Comparison of ENCODE assay signal across 8 cellular contexts in genomic region chr15:40313531-40314398, GRCh38. TPM values are rescaled to one million over a fixed set of nuclear protein-coding genes. Genes with fewer than 3 reads are reported as not detected.
DNase-seq lines count a peak whose midpoint lies in the region; ATAC-seq and TF ChIP-seq lines count a peak whose summit lies in the region.

No MANE protein-coding gene starts in this region.

- no peak overlapping the region for H3K4me3 ChIP-seq in breast epithelium

- H3K36me3 Mint-ChIP-seq in MCF 10A (ENCODE audit: insufficient read depth, unreplicated experiment): no peaks in the 10 kb centered on the region
- peaks cover 4% of the 10 kb centered on the region for H3K36me3 Mint-ChIP-seq in central memory CD8-positive, alpha-beta T cell (ENCODE audit: insufficient read depth)
- no peaks in the 10 kb centered on the region for H3K36me3 Mint-ChIP-seq in activated T-helper 2 cell treated with anti-CD3 and anti-CD28 coated beads, Interferon-gamma antibody, Interleukin-2, Interleukin-4, amounts not matched to agents 10 μg/mL and 5 μg/mL and 100 μg/mL, durations not matched to agents 14 hours and 24 hours and 36 hours (ENCODE audit: low read depth)

- no peaks in the 10 kb centered on the region for H3K27me3 Mint-ChIP-seq in MCF 10A (ENCODE audit: insufficient read depth, unreplicated experiment)
- no peaks in the 10 kb centered on the region for H3K27me3 Mint-ChIP-seq in central memory CD8-positive, alpha-beta T cell
- peaks cover 45% of the 10 kb centered on the region for H3K27me3 Mint-ChIP-seq in activated T-helper 2 cell treated with anti-CD3 and anti-CD28 coated beads, Interferon-gamma antibody, Interleukin-2, Interleukin-4, amounts not matched to agents 10 μg/mL and 5 μg/mL and 100 μg/mL, durations not matched to agents 14 hours and 24 hours and 36 hours (ENCODE audit: low read depth)

- CTCF ChIA-PET in MCF 10A (lab: Yijun Ruan, JAX): interaction anchor here (0.7 to 13.6 kb wide), 11 partner anchors 14 to 136 kb away, joined by 3 to 137 read pairs (median 5); partner anchors contain the start of gene CCDC9B

- no peak for TF ChIP-seq POLR2A in breast epithelium (IDR thresholded peaks at IDR 0.05)

- TF ChIP-seq CTCF in MCF 10A (IDR thresholded peaks at IDR 0.05; ENCODE audit: unreplicated experiment) (no peak), breast epithelium (IDR thresholded peaks at IDR 0.05) (no peak)

- POLR2A ChIA-PET in MCF 10A (lab: Yijun Ruan, JAX): interaction anchor here (0.6 to 2.6 kb wide), 12 partner anchors 9 to 422 kb away, joined by 3 to 9 read pairs (median 4); partner anchors contain the start of genes BAHD1, CCDC9B and INAFM2

- H3K36me3 ChIP-seq in breast epithelium: no peaks in the 10 kb centered on the region

- no peak overlapping the region for H3K27ac Mint-ChIP-seq in MCF 10A (ENCODE audit: low read depth, unreplicated experiment)
- H3K27ac Mint-ChIP-seq in central memory CD8-positive, alpha-beta T cell (ENCODE audit: low read depth): peak overlapping the region; percentile 79
- no peak overlapping the region for H3K27ac Mint-ChIP-seq in activated T-helper 2 cell treated with anti-CD3 and anti-CD28 coated beads, Interferon-gamma antibody, Interleukin-2, Interleukin-4, amounts not matched to agents 10 μg/mL and 5 μg/mL and 100 μg/mL, durations not matched to agents 14 hours and 24 hours and 36 hours

- ATAC-seq in central memory CD8-positive, alpha-beta T cell (replicated peaks; ENCODE audit: extremely low read depth, poor library complexity, severe bottlenecking): peak; percentile 93
- ATAC-seq in sciatic nerve (peak; percentile 60), GM19324 (IDR thresholded peaks at IDR 0.05; ENCODE audit: low FRiP score, unreplicated experiment) (no peak)

- H3K27ac ChIP-seq in breast epithelium: no peak overlapping the region

- BruUV-seq in MCF 10A (replicated peaks; lab: Mats Ljungman, UMichigan): no TSS peak

- no peaks in the 10 kb centered on the region for H3K27me3 ChIP-seq in breast epithelium

- H3K9me3 ChIP-seq in breast epithelium: no peaks in the 10 kb centered on the region

- H3K4me3 Mint-ChIP-seq in MCF 10A (ENCODE audit: unreplicated experiment): peak overlapping the region; percentile 18
- H3K4me3 Mint-ChIP-seq in central memory CD8-positive, alpha-beta T cell: peak overlapping the region; percentile 63
- no peak overlapping the region for H3K4me3 Mint-ChIP-seq in activated T-helper 2 cell treated with anti-CD3 and anti-CD28 coated beads, Interferon-gamma antibody, Interleukin-2, Interleukin-4, amounts not matched to agents 10 μg/mL and 5 μg/mL and 100 μg/mL, durations not matched to agents 14 hours and 24 hours and 36 hours (ENCODE audit: low read depth)

- H3K9me3 Mint-ChIP-seq in MCF 10A (ENCODE audit: unreplicated experiment): no peaks in the 10 kb centered on the region
- H3K9me3 Mint-ChIP-seq in central memory CD8-positive, alpha-beta T cell: no peaks in the 10 kb centered on the region
- no peaks in the 10 kb centered on the region for H3K9me3 Mint-ChIP-seq in activated T-helper 2 cell treated with anti-CD3 and anti-CD28 coated beads, Interferon-gamma antibody, Interleukin-2, Interleukin-4, amounts not matched to agents 10 μg/mL and 5 μg/mL and 100 μg/mL, durations not matched to agents 14 hours and 24 hours and 36 hours

- H3K4me1 Mint-ChIP-seq in MCF 10A (ENCODE audit: insufficient read depth, unreplicated experiment): peaks cover 13% of the 10 kb centered on the region
- H3K4me1 Mint-ChIP-seq in central memory CD8-positive, alpha-beta T cell: peaks cover 63% of the 10 kb centered on the region
- peaks cover 14% of the 10 kb centered on the region for H3K4me1 Mint-ChIP-seq in activated T-helper 2 cell treated with anti-CD3 and anti-CD28 coated beads, Interferon-gamma antibody, Interleukin-2, Interleukin-4, amounts not matched to agents 10 μg/mL and 5 μg/mL and 100 μg/mL, durations not matched to agents 14 hours and 24 hours and 36 hours (ENCODE audit: low read depth)

- DNase-seq in MCF 10A (ENCODE audit: unreplicated experiment): peak; percentile 94
- no peak for DNase-seq in breast epithelium (ENCODE audit: low spot score in 2 of 2)
- DNase-seq in NCI-H510A treated with DMSO at 0.1 percent for 48 hours (lab: John Stamatoyannopoulos, UW): peak; percentile 48
- DNase-seq in central memory CD8-positive, alpha-beta T cell (ENCODE audit: low spot score in 2 of 2): peak; percentile 47 to 77
- peak; percentile 78 for DNase-seq in sciatic nerve (ENCODE audit: low spot score)
- no peak for DNase-seq in activated T-helper 2 cell treated with anti-CD3 and anti-CD28 coated beads, Interferon-gamma antibody, Interleukin-2, Interleukin-4, amounts not matched to agents 10 μg/mL and 5 μg/mL and 100 μg/mL, durations not matched to agents 14 hours and 24 hours and 36 hours (ENCODE audit: low spot score)
- DNase-seq in activated CD4-positive, alpha-beta T cell treated with anti-CD3 and anti-CD28 coated beads, Interleukin-2, amount 50 U/mL, for 1 hour: no peak

- intact Hi-C loops in MCF 10A (cut with micrococcal nuclease) (loop anchor here (1.0 kb wide), 1 partner anchor 24 kb away; no protein-coding TSS in a partner anchor), breast epithelium (cut with DNase I; ENCODE audit: low total_unique reads) (no loop called here), sciatic nerve (cut with DNase I) (no loop called here)
- intact Hi-C loops in activated T-helper 2 cell treated with anti-CD3 and anti-CD28 coated beads, Interferon-gamma antibody, Interleukin-2, Interleukin-4, amounts not matched to agents 10 μg/mL and 5 μg/mL and 100 μg/mL, durations not matched to agents 14 hours and 24 hours and 36 hours (cut with micrococcal nuclease): no loop called here

- H3K4me1 ChIP-seq in breast epithelium: no peaks in the 10 kb centered on the region

RNA-seq across cellular contexts. Expression of gene PLCB2, which starts 6.0 kb away (rescaled TPM):
- total RNA-seq in MCF 10A (2022): 0.15 and 0.84 TPM in 2 replicates
- total RNA-seq in breast epithelium: 10 to 100 TPM in 2 of 3 donors, 1 to 10 TPM in 1; 4.3 to 17.9 (median 13.6) TPM
- total RNA-seq in sciatic nerve: 43.4 TPM
- total RNA-seq in activated T-helper 2 cell treated with anti-CD3 and anti-CD28 coated beads, Interferon-gamma antibody, Interleukin-2, Interleukin-4, amounts not matched to agents 10 μg/mL and 5 μg/mL and 100 μg/mL, durations not matched to agents 14 hours and 24 hours and 36 hours: 96.3 and 98.9 TPM in 2 replicates

RNA-seq across cellular contexts. Expression of gene INAFM2, which starts 9.7 kb away (rescaled TPM):
- 14.9 and 15.7 TPM in 2 replicates for total RNA-seq in MCF 10A (2022)
- 10 to 100 TPM in 2 of 3 donors, 1 to 10 TPM in 1; 5.1 to 17.3 (median 12.5) TPM for total RNA-seq in breast epithelium
- 25.5 TPM for total RNA-seq in sciatic nerve
- 16.7 and 17.9 TPM in 2 replicates for total RNA-seq in activated T-helper 2 cell treated with anti-CD3 and anti-CD28 coated beads, Interferon-gamma antibody, Interleukin-2, Interleukin-4, amounts not matched to agents 10 μg/mL and 5 μg/mL and 100 μg/mL, durations not matched to agents 14 hours and 24 hours and 36 hours

RNA-seq across cellular contexts. Expression of gene CCDC9B, which starts 27.0 kb away (rescaled TPM):
- total RNA-seq in MCF 10A (2022): 36.0 and 45.3 TPM in 2 replicates
- 10 to 100 TPM in 1 of 3 donors, 1 to 10 TPM in 2; 4.0 to 14.1 (median 9.4) TPM for total RNA-seq in breast epithelium
- 37.8 TPM for total RNA-seq in sciatic nerve
- 0.34 and 0.41 TPM in 2 replicates for total RNA-seq in activated T-helper 2 cell treated with anti-CD3 and anti-CD28 coated beads, Interferon-gamma antibody, Interleukin-2, Interleukin-4, amounts not matched to agents 10 μg/mL and 5 μg/mL and 100 μg/mL, durations not matched to agents 14 hours and 24 hours and 36 hours

RNA-seq across cellular contexts. Expression of gene ANKRD63, which starts 30.9 kb away (rescaled TPM):
- total RNA-seq in MCF 10A (2022) (not detected in 2 replicates), breast epithelium (not detected), sciatic nerve (not detected)
- total RNA-seq in activated T-helper 2 cell treated with anti-CD3 and anti-CD28 coated beads, Interferon-gamma antibody, Interleukin-2, Interleukin-4, amounts not matched to agents 10 μg/mL and 5 μg/mL and 100 μg/mL, durations not matched to agents 14 hours and 24 hours and 36 hours: 0.41 and 0.48 TPM in 2 replicates

RNA-seq across cellular contexts. Expression of gene PHGR1, which starts 37.1 kb away (rescaled TPM):
- total RNA-seq in MCF 10A (2022) (not detected in 2 replicates), breast epithelium (1 to 10 TPM in 2 of 3 donors, not detected in 1; 7.0 to 8.5 TPM), sciatic nerve (not detected)
- total RNA-seq in activated T-helper 2 cell treated with anti-CD3 and anti-CD28 coated beads, Interferon-gamma antibody, Interleukin-2, Interleukin-4, amounts not matched to agents 10 μg/mL and 5 μg/mL and 100 μg/mL, durations not matched to agents 14 hours and 24 hours and 36 hours: not detected in 2 replicates

Comparison
In these comparisons a context has a peak if more than half of its experiments do, and no peak if none do; other contexts are left out.
1. DNase-seq: peak in MCF 10A (single experiment), NCI-H510A treated with DMSO at 0.1 percent for 48 hours (single experiment), central memory CD8-positive, alpha-beta T cell (2 of 2) and sciatic nerve (single experiment); none in breast epithelium (0 of 2), activated T-helper 2 cell treated with anti-CD3 and anti-CD28 coated beads, Interferon-gamma antibody, Interleukin-2, Interleukin-4, amounts not matched to agents 10 μg/mL and 5 μg/mL and 100 μg/mL, durations not matched to agents 14 hours and 24 hours and 36 hours (single experiment) and activated CD4-positive, alpha-beta T cell treated with anti-CD3 and anti-CD28 coated beads, Interleukin-2, amount 50 U/mL, for 1 hour (single experiment).